19 cellular contexts compared by ENCODE assay signal in the genomic region with DNA sequence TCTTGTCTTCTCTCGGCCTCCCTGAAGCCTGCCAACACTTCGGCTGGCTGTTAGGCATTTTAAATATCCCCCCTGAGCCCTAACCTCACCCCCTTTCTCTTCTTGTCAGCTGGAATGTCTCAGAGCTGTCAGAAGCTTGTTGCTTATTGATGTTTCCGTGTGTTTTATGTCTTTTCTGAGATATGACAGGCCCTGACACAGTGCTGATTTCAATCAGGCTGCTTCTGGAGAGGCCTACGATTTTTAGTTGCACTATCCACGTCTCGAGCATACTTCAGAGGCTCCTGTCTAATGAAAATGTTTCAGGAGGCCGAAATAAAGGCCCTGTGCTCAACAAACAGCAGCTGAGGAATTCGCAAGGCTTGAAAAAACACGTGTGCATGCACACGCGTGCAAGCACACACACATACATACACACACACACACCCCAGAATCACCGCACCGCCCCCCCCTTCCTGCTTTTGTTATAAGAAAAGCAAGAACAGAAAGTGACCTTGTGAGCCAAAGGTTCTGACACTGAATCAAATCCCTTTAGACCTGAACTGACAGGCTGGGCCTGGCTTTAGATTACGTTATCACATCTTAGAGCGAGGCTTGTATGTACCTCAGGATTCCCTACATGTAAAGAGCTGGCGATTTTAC.
DNase-seq lines count a peak whose midpoint lies in the region; ATAC-seq and TF ChIP-seq lines count a peak whose summit lies in the region.
"Had no signal": no experiment of that assay in that cellular context is flagged by ENCODE, and none has a peak within 500 bp of the region (broad histone marks: within the 10 kb centered on the region; RNA-seq: fewer than 3 reads in every experiment).

No MANE protein-coding gene starts in this region.

- peaks cover 14% of the 10 kb centered on the region for H3K4me1 Mint-ChIP-seq in mesothelial cell of epicardium
- H3K4me1 Mint-ChIP-seq: CD14-positive monocyte, immature natural killer cell had no signal

- H3K36me3 ChIP-seq in Panc1 (ENCODE audit: control insufficient read depth, insufficient read depth, low read length) (no peaks in the 10 kb centered on the region), esophagus muscularis mucosa (no peaks in the 10 kb centered on the region)
- H3K36me3 ChIP-seq: sigmoid colon, vagina had no signal

- in situ Hi-C loops in Panc1 (cut with HindIII; ENCODE audit: low pct_unique_long_range_greater_than_20kb, low sequenced_read_pairs), result no loop called here

- intact Hi-C loops in Panc1 (cut with micrococcal nuclease; ENCODE audit: unreplicated experiment), result no loop called here
- intact Hi-C loops in esophagus muscularis mucosa (cut with DNase I), result no loop called here
- intact Hi-C loops in sciatic nerve (cut with DNase I), result no loop called here

- peaks cover 15% of the 10 kb centered on the region for H3K27me3 Mint-ChIP-seq in mesothelial cell of epicardium (ENCODE audit: low read depth)

- no peak for TF ChIP-seq POLR2A in esophagus muscularis mucosa (IDR thresholded peaks at IDR 0.05; ENCODE audit: low read depth)

- H3K27me3 ChIP-seq in Panc1 (ENCODE audit: control insufficient read depth, insufficient read depth, low read length) (no peaks in the 10 kb centered on the region), esophagus muscularis mucosa (no peaks in the 10 kb centered on the region)
- H3K27me3 ChIP-seq: sigmoid colon, vagina had no signal

- TF ChIP-seq CTCF in Panc1 (IDR thresholded peaks at IDR 0.05), result no peak
- TF ChIP-seq CTCF in esophagus muscularis mucosa (IDR thresholded peaks at IDR 0.05), result no peak
- no peak for TF ChIP-seq CTCF in mesothelial cell of epicardium (IDR thresholded peaks at IDR 0.05; ENCODE audit: unreplicated experiment)

- peak; percentile 56; the same call in 1 of the 2 replicates for ATAC-seq in Panc1
- ATAC-seq in sciatic nerve, result peak; percentile 73
- no peak for ATAC-seq in HG03139 (IDR thresholded peaks at IDR 0.05; ENCODE audit: unreplicated experiment)
- ATAC-seq: activated CD8-positive, alpha-beta T cell treated with anti-CD3 and anti-CD28 coated beads, Interleukin-2, amount 10 ng/mL, durations not matched to agents 7 days and 5 days had no signal

- peak overlapping the region; percentile 84 for H3K27ac Mint-ChIP-seq in mesothelial cell of epicardium
- H3K27ac Mint-ChIP-seq: activated CD8-positive, alpha-beta T cell treated with anti-CD3 and anti-CD28 coated beads, Interleukin-2, amount 10 ng/mL, durations not matched to agents 7 days and 5 days; CD14-positive monocyte; immature natural killer cell had no signal

- CTCF ChIA-PET in Panc1 (lab: Charles Lee), result no interaction called here

- no peak overlapping the region for H3K27ac ChIP-seq in Panc1 (ENCODE audit: low read length)
- H3K27ac ChIP-seq in esophagus muscularis mucosa (replicated peaks in 1 of 4), result peak overlapping the region in 2 of 4 donors; percentile 18 to 61
- H3K27ac ChIP-seq: vagina had no signal

- H3K36me3 Mint-ChIP-seq in mesothelial cell of epicardium, result no peaks in the 10 kb centered on the region
- H3K36me3 Mint-ChIP-seq: CD14-positive monocyte, immature natural killer cell had no signal

- H3K9me3 ChIP-seq in Panc1 (ENCODE audit: control insufficient read depth, insufficient read depth, low read depth, low read length), result no peaks in the 10 kb centered on the region
- no peaks in the 10 kb centered on the region for H3K9me3 ChIP-seq in esophagus muscularis mucosa
- H3K9me3 ChIP-seq: sigmoid colon, vagina had no signal

- BruUV-seq in Panc1 (replicated peaks; lab: Mats Ljungman, UMichigan), result no TSS peak

- DNase-seq in Panc1 (ENCODE audit: low read depth, low spot score) (no peak), esophagus muscularis mucosa (ENCODE audit: extremely low spot score) (no peak), mesothelial cell of epicardium (ENCODE audit: low spot score in 2 of 2, unreplicated experiment in 2 of 2) (no peak), sciatic nerve (ENCODE audit: low spot score) (peak; percentile 62), EL (no peak)
- DNase-seq in activated T-cell treated with anti-CD3 and anti-CD28 coated beads, Interleukin-2, amount 50 U/mL, for 1 hour, result no peak
- DNase-seq: activated CD4-positive, alpha-beta T cell treated with anti-CD3 and anti-CD28 coated beads for 1 hour; activated CD8-positive, alpha-beta T cell treated with anti-CD3 and anti-CD28 coated beads, Interleukin-2, amount 10 ng/mL, durations not matched to agents 7 days and 5 days; activated naive CD4-positive, alpha-beta T cell; amniotic stem cell; dermis blood vessel endothelial cell; H7; immature natural killer cell; NCI-H146; NCI-H526; sigmoid colon had no signal

- no peaks in the 10 kb centered on the region for H3K9me3 Mint-ChIP-seq in mesothelial cell of epicardium
- H3K9me3 Mint-ChIP-seq: CD14-positive monocyte, immature natural killer cell had no signal

- no peak overlapping the region for H3K4me3 ChIP-seq in Panc1 (ENCODE audit: low read depth in 2 of 2, low read length in 2 of 2)
- H3K4me3 ChIP-seq in esophagus muscularis mucosa, result peak overlapping the region in 3 of 4 donors; percentile 5 to 13 (median 11)
- H3K4me3 ChIP-seq: sigmoid colon, vagina had no signal

- no peak overlapping the region for H3K4me3 Mint-ChIP-seq in mesothelial cell of epicardium
- H3K4me3 Mint-ChIP-seq: activated CD8-positive, alpha-beta T cell treated with anti-CD3 and anti-CD28 coated beads, Interleukin-2, amount 10 ng/mL, durations not matched to agents 7 days and 5 days; CD14-positive monocyte; immature natural killer cell had no signal

- POLR2A ChIA-PET in Panc1 (lab: Charles Lee), result no interaction called here

- 48% methylated on average over 16 of the region's 16 CpGs for WGBS in esophagus muscularis mucosa

- no peak for TF ChIP-seq EP300 in esophagus muscularis mucosa (IDR thresholded peaks at IDR 0.05)

- H3K4me1 ChIP-seq in Panc1 (ENCODE audit: control insufficient read depth, insufficient read depth, low read length), result no peaks in the 10 kb centered on the region
- peaks cover 6 to 27% (median 19%) of the 10 kb centered on the region in 4 donors for H3K4me1 ChIP-seq in esophagus muscularis mucosa

Comparison
In these comparisons a context has a peak if more than half of its experiments do, and no peak if none do; other contexts are left out.
1. H3K4me3 ChIP-seq: peak in esophagus muscularis mucosa (3 of 4); none in Panc1 (0 of 2).